8 cellular contexts compared by ENCODE assay signal in the genomic region with DNA sequence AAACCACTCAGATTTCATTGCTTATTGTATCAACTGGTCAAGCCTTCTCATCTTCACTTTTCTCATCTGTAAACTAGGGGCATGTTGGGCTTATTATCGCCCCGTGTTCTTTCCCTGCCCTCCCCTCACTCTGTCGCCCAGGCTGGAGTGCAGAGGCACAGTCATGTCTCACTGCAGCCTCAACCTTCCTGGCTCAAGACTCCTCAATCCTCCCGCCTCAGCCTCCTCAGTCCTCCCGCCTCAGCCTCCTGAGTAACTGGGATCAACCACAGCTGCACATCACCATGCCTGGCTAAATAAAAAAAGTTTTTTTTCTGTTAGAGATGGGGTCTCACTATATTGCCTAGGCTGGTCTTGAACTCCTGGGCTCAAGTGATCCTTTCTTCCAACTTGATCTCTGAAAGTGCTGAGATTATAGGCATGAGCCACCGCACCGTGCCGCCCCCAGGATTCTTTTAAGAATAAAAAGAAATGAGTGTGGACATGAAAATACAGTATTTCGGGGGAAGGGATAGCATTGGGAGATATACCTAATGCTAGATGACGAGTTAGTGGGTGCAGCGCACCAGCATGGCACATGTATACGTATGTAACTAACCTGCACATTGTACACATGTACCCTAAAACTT. TPM values are rescaled to one million over a fixed set of nuclear protein-coding genes. Genes with fewer than 3 reads are reported as not detected.
DNase-seq lines count a peak whose midpoint lies in the region; ATAC-seq, FAIRE-seq and TF ChIP-seq lines count a peak whose summit lies in the region.

No MANE protein-coding gene starts in this region.

- peaks cover 28% of the 10 kb centered on the region for H4K20me1 ChIP-seq in HepG2 (ENCODE audit: insufficient read depth, low read length)

- H3K36me3 Mint-ChIP-seq in activated naive CD4-positive, alpha-beta T cell treated with anti-CD3 and anti-CD28 coated beads, Interleukin-2, amount 10 ng/mL, durations not matched to agents 7 days and 5 days, result peaks cover 50% of the 10 kb centered on the region

- H3K4me1 Mint-ChIP-seq in activated naive CD4-positive, alpha-beta T cell treated with anti-CD3 and anti-CD28 coated beads, Interleukin-2, amount 10 ng/mL, durations not matched to agents 7 days and 5 days, result peaks cover 50% of the 10 kb centered on the region

- POLR2A ChIA-PET in HepG2 (lab: Yijun Ruan, JAX), result no interaction called here

- BruUV-seq in HepG2 (replicated peaks; lab: Mats Ljungman, UMichigan), result no TSS peak

- H3K9ac ChIP-seq in adipocyte (ENCODE audit: low read length) (peak overlapping the region; percentile 93), HepG2 (ENCODE audit: insufficient read depth, low read depth, low read length) (peak overlapping the region; percentile 97)

- H3K27me3 ChIP-seq in adipocyte (replicated peaks; ENCODE audit: control insufficient read depth, insufficient read depth, low read length) (no peaks in the 10 kb centered on the region), HepG2 (ENCODE audit: control insufficient read depth in 1 of 2, insufficient read depth in 2 of 2, low read length in 2 of 2) (no peaks in the 10 kb centered on the region), tibial artery (no peaks in the 10 kb centered on the region)

- peak overlapping the region; percentile 97 for H3K4me3 Mint-ChIP-seq in activated naive CD4-positive, alpha-beta T cell treated with anti-CD3 and anti-CD28 coated beads, Interleukin-2, amount 10 ng/mL, durations not matched to agents 7 days and 5 days

- no peaks in the 10 kb centered on the region for H3K9me3 ChIP-seq in adipocyte (ENCODE audit: control insufficient read depth, low read length)
- H3K9me3 ChIP-seq in HepG2 (ENCODE audit: low read length), result no peaks in the 10 kb centered on the region
- H3K9me3 ChIP-seq in tibial artery, result no peaks in the 10 kb centered on the region

- no peak for TF ChIP-seq EP300 in HepG2 (IDR thresholded peaks at IDR 0.05; ENCODE audit: low read depth in 2 of 2, low read length in 2 of 2)
- no peak for TF ChIP-seq EP300 in HepG2 (CRISPR knock-in tag; IDR thresholded peaks at IDR 0.05; ENCODE audit: borderline replicate concordance)

- CTCF ChIA-PET in activated naive CD4-positive, alpha-beta T cell treated with anti-CD3 and anti-CD28 coated beads, Interleukin-2, amount 10 ng/mL, durations not matched to agents 7 days and 5 days (lab: Charles Lee), result interaction anchor here (0.7 kb wide), 1 partner anchor 950 kb away, joined by 3 read pairs; no protein-coding TSS in a partner anchor
- CTCF ChIA-PET in HepG2 (lab: Yijun Ruan, JAX; ENCODE audit: low intra/inter-chr PET ratio, low total read pairs), result no interaction called here

- ATAC-seq in HepG2 (no peak), HG02938 (IDR thresholded peaks at IDR 0.05; ENCODE audit: unreplicated experiment) (no peak)

- peaks cover 67% of the 10 kb centered on the region for H3K79me2 ChIP-seq in HepG2 (ENCODE audit: insufficient read depth, low read length)

- H3K4me2 ChIP-seq in HepG2 (ENCODE audit: low read depth, low read length), result peak overlapping the region; percentile 73

- DNase-seq in activated naive CD4-positive, alpha-beta T cell treated with anti-CD3 and anti-CD28 coated beads, Interleukin-2, amount 10 ng/mL, durations not matched to agents 7 days and 5 days, result no peak
- no peak for DNase-seq in activated naive CD4-positive, alpha-beta T cell (lab: John Stamatoyannopoulos, UW)
- DNase-seq in adipocyte (ENCODE audit: low read depth), result no peak
- no peak for DNase-seq in HepG2 (ENCODE audit: low spot score)
- DNase-seq in tibial artery, result no peak
- no peak for DNase-seq in GM20000 (ENCODE audit: low spot score)
- DNase-seq in pons (ENCODE audit: low spot score), result no peak

- no peak for TF ChIP-seq RAD21 in HepG2 (CRISPR knock-in tag; IDR thresholded peaks at IDR 0.05)

- TF ChIP-seq CTCF in HepG2 (CRISPR knock-in tag; IDR thresholded peaks at IDR 0.05) (no peak), tibial artery (IDR thresholded peaks at IDR 0.05) (no peak), GM20000 (IDR thresholded peaks at IDR 0.05; ENCODE audit: extremely low read depth, missing control alignments) (no peak)

- H3K27me3 Mint-ChIP-seq in activated naive CD4-positive, alpha-beta T cell treated with anti-CD3 and anti-CD28 coated beads, Interleukin-2, amount 10 ng/mL, durations not matched to agents 7 days and 5 days, result no peaks in the 10 kb centered on the region

- in situ Hi-C loops in HepG2 (cut with HindIII; ENCODE audit: extremely low pct_ligation_motif_present, low pct_unique_long_range_greater_than_20kb), result no loop called here

- H3K4me1 ChIP-seq in adipocyte (ENCODE audit: control insufficient read depth, insufficient read depth, low read length) (peaks cover 52% of the 10 kb centered on the region), HepG2 (ENCODE audit: insufficient read depth, low read length) (peaks cover 51% of the 10 kb centered on the region), tibial artery (peaks cover 0 to 64% (median 41%) of the 10 kb centered on the region in 4 donors)

- H3K4me3 ChIP-seq in adipocyte (ENCODE audit: low read length) (peak overlapping the region; percentile 95), HepG2 (replicated peaks in 1 of 3; ENCODE audit: insufficient read depth in 1 of 3, low read depth in 2 of 3, low read length in 3 of 3) (peak overlapping the region; percentile 93 to 98 (median 96)), tibial artery (peak overlapping the region; percentile 82 to 88)

- intact Hi-C loops in HepG2 (cut with micrococcal nuclease; ENCODE audit: unreplicated experiment) (no loop called here), tibial artery (cut with DNase I; ENCODE audit: low total_unique reads) (no loop called here)

- H2AFZ ChIP-seq in HepG2 (ENCODE audit: low read length), result no peak overlapping the region

- peak overlapping the region; percentile 94 for H3K27ac Mint-ChIP-seq in activated naive CD4-positive, alpha-beta T cell treated with anti-CD3 and anti-CD28 coated beads, Interleukin-2, amount 10 ng/mL, durations not matched to agents 7 days and 5 days

- H3K27ac ChIP-seq in HepG2 (ENCODE audit: extremely low read length, insufficient read depth, low read length) (no peak overlapping the region), tibial artery (peak overlapping the region; percentile 79 to 98)

- no peaks in the 10 kb centered on the region for H3K9me3 Mint-ChIP-seq in activated naive CD4-positive, alpha-beta T cell treated with anti-CD3 and anti-CD28 coated beads, Interleukin-2, amount 10 ng/mL, durations not matched to agents 7 days and 5 days

- WGBS in HepG2 (ENCODE audit: low lambda C conversion rate), result 77% methylated on average over 12 of the region's 12 CpGs

- peaks cover 17% of the 10 kb centered on the region for H3K36me3 ChIP-seq in adipocyte (ENCODE audit: control insufficient read depth, insufficient read depth, low read length, severe bottlenecking)
- H3K36me3 ChIP-seq in HepG2 (replicated peaks in 1 of 2; ENCODE audit: control insufficient read depth in 1 of 2, insufficient read depth in 2 of 2, low read length in 2 of 2), result peaks cover 4 to 19% of the 10 kb centered on the region in 2 experiments; a peak in 4 of 5 replicates
- peaks cover 2 to 5% (median 3%) of the 10 kb centered on the region in 3 donors for H3K36me3 ChIP-seq in tibial artery

- no peak for TF ChIP-seq POLR2A in HepG2 (IDR thresholded peaks at IDR 0.05; ENCODE audit: insufficient read depth in 1 of 2, low read depth in 2 of 2, low read length in 2 of 2)

- FAIRE-seq in HepG2 (lab: Jason Lieb, UNC), result no peak

RNA-seq across cellular contexts. Expression of gene MAML1, which starts 2.0 kb away (rescaled TPM):
- total RNA-seq in HepG2 (2016; rRNA removed; fragmentation: Illumina TruSeq; extraction: Trizol), result 10.0 and 12.1 TPM in 2 replicates
- 2.6 and 4.2 TPM in 2 replicates for total RNA-seq in HepG2 (2016; cell fraction: cytosol; rRNA removed; fragmentation: Illumina TruSeq; extraction: Trizol; ENCODE audit: low read depth)
- 9.9 and 10.9 TPM in 2 replicates for total RNA-seq in HepG2 (2016; cell fraction: insoluble cytoplasmic fraction; rRNA removed; fragmentation: Illumina TruSeq; extraction: Trizol)
- total RNA-seq in HepG2 (2016; cell fraction: membrane; rRNA removed; fragmentation: Illumina TruSeq; extraction: Trizol), result 7.3 and 7.7 TPM in 2 replicates
- total RNA-seq in HepG2 (2016; cell fraction: nucleus; rRNA removed; fragmentation: Illumina TruSeq; extraction: Trizol), result 11.4 and 13.3 TPM in 2 replicates
- polyA plus RNA-seq in HepG2 (2011; rRNA removed), result 9.5 and 10.8 TPM in 2 replicates
- 4.7 and 5.1 TPM in 2 replicates for polyA plus RNA-seq in HepG2 (2011; cell fraction: cytosol; rRNA removed)
- 13.9 and 19.7 TPM in 2 replicates for polyA plus RNA-seq in HepG2 (2011; cell fraction: nucleus; rRNA removed)
- 14.7 and 16.0 TPM in 2 replicates for polyA plus RNA-seq in HepG2 (2012)
- 0.51 and 0.53 TPM in 2 replicates for polyA plus RNA-seq in HepG2 (2016; cell fraction: cytosol; fragmentation: Illumina TruSeq; extraction: Trizol; ENCODE audit: low read depth)
- 13.3 and 16.9 TPM in 2 replicates for polyA plus RNA-seq in HepG2 (2016; cell fraction: insoluble cytoplasmic fraction; fragmentation: Illumina TruSeq; extraction: Trizol; ENCODE audit: low read depth)
- 3.4 and 3.7 TPM in 2 replicates for polyA plus RNA-seq in HepG2 (2016; cell fraction: membrane; fragmentation: Illumina TruSeq; extraction: Trizol; ENCODE audit: low read depth)
- polyA plus RNA-seq in HepG2 (2016; cell fraction: nucleus; fragmentation: Illumina TruSeq; extraction: Trizol; ENCODE audit: insufficient read depth, low read depth), result 17.9 and 20.0 TPM in 2 replicates
- polyA minus RNA-seq in HepG2 (2011; rRNA and poly(A)+ RNA removed; ENCODE audit: low replicate concordance), result 10.5 TPM in 2 replicates
- polyA minus RNA-seq in HepG2 (2011; cell fraction: cytosol; rRNA and poly(A)+ RNA removed), result 7.9 and 8.1 TPM in 2 replicates
- 12.1 and 12.2 TPM in 2 replicates for polyA minus RNA-seq in HepG2 (2011; cell fraction: nucleus; rRNA and poly(A)+ RNA removed)

RNA-seq across cellular contexts. Expression of gene CANX, which starts 35.9 kb away (rescaled TPM):
- total RNA-seq in HepG2 (2016; rRNA removed; fragmentation: Illumina TruSeq; extraction: Trizol), result 438 and 680 TPM in 2 replicates
- 100 and 107 TPM in 2 replicates for total RNA-seq in HepG2 (2016; cell fraction: cytosol; rRNA removed; fragmentation: Illumina TruSeq; extraction: Trizol; ENCODE audit: low read depth)
- total RNA-seq in HepG2 (2016; cell fraction: insoluble cytoplasmic fraction; rRNA removed; fragmentation: Illumina TruSeq; extraction: Trizol), result 421 and 674 TPM in 2 replicates
- 148 and 188 TPM in 2 replicates for total RNA-seq in HepG2 (2016; cell fraction: membrane; rRNA removed; fragmentation: Illumina TruSeq; extraction: Trizol)
- 471 and 534 TPM in 2 replicates for total RNA-seq in HepG2 (2016; cell fraction: nucleus; rRNA removed; fragmentation: Illumina TruSeq; extraction: Trizol)
- 477 and 480 TPM in 2 replicates for polyA plus RNA-seq in HepG2 (2011; rRNA removed)
- polyA plus RNA-seq in HepG2 (2011; cell fraction: cytosol; rRNA removed), result 184 and 191 TPM in 2 replicates
- 51.4 and 85.1 TPM in 2 replicates for polyA plus RNA-seq in HepG2 (2011; cell fraction: nucleus; rRNA removed)
- 598 and 627 TPM in 2 replicates for polyA plus RNA-seq in HepG2 (2012)
- 17.9 and 20.7 TPM in 2 replicates for polyA plus RNA-seq in HepG2 (2016; cell fraction: cytosol; fragmentation: Illumina TruSeq; extraction: Trizol; ENCODE audit: low read depth)
- 280 and 284 TPM in 2 replicates for polyA plus RNA-seq in HepG2 (2016; cell fraction: insoluble cytoplasmic fraction; fragmentation: Illumina TruSeq; extraction: Trizol; ENCODE audit: low read depth)
- polyA plus RNA-seq in HepG2 (2016; cell fraction: membrane; fragmentation: Illumina TruSeq; extraction: Trizol; ENCODE audit: low read depth), result 61.6 and 80.1 TPM in 2 replicates
- 489 and 507 TPM in 2 replicates for polyA plus RNA-seq in HepG2 (2016; cell fraction: nucleus; fragmentation: Illumina TruSeq; extraction: Trizol; ENCODE audit: insufficient read depth, low read depth)
- 2,329 and 2,779 TPM in 2 replicates for polyA minus RNA-seq in HepG2 (2011; rRNA and poly(A)+ RNA removed; ENCODE audit: low replicate concordance)
- 523 and 799 TPM in 2 replicates for polyA minus RNA-seq in HepG2 (2011; cell fraction: cytosol; rRNA and poly(A)+ RNA removed)
- 208 and 359 TPM in 2 replicates for polyA minus RNA-seq in HepG2 (2011; cell fraction: nucleus; rRNA and poly(A)+ RNA removed)

RNA-seq across cellular contexts. Expression of gene CBY3, which starts 53.8 kb away (rescaled TPM):
- not detected in 2 replicates for total RNA-seq in HepG2 (2016; rRNA removed; fragmentation: Illumina TruSeq; extraction: Trizol)
- total RNA-seq in HepG2 (2016; cell fraction: cytosol; rRNA removed; fragmentation: Illumina TruSeq; extraction: Trizol; ENCODE audit: low read depth), result not detected in 2 replicates
- not detected in 2 replicates for total RNA-seq in HepG2 (2016; cell fraction: insoluble cytoplasmic fraction; rRNA removed; fragmentation: Illumina TruSeq; extraction: Trizol)
- not detected in 2 replicates for total RNA-seq in HepG2 (2016; cell fraction: membrane; rRNA removed; fragmentation: Illumina TruSeq; extraction: Trizol)
- total RNA-seq in HepG2 (2016; cell fraction: nucleus; rRNA removed; fragmentation: Illumina TruSeq; extraction: Trizol), result not detected in 2 replicates
- polyA plus RNA-seq in HepG2 (2011; rRNA removed), result not detected in 2 replicates
- not detected in 2 replicates for polyA plus RNA-seq in HepG2 (2011; cell fraction: cytosol; rRNA removed)
- not detected in 2 replicates for polyA plus RNA-seq in HepG2 (2011; cell fraction: nucleus; rRNA removed)
- not detected in 2 replicates for polyA plus RNA-seq in HepG2 (2012)
- not detected in 2 replicates for polyA plus RNA-seq in HepG2 (2016; cell fraction: cytosol; fragmentation: Illumina TruSeq; extraction: Trizol; ENCODE audit: low read depth)
- not detected in 2 replicates for polyA plus RNA-seq in HepG2 (2016; cell fraction: insoluble cytoplasmic fraction; fragmentation: Illumina TruSeq; extraction: Trizol; ENCODE audit: low read depth)
- polyA plus RNA-seq in HepG2 (2016; cell fraction: membrane; fragmentation: Illumina TruSeq; extraction: Trizol; ENCODE audit: low read depth), result not detected in 2 replicates
- polyA plus RNA-seq in HepG2 (2016; cell fraction: nucleus; fragmentation: Illumina TruSeq; extraction: Trizol; ENCODE audit: insufficient read depth, low read depth), result not detected in 2 replicates
- polyA minus RNA-seq in HepG2 (2011; rRNA and poly(A)+ RNA removed; ENCODE audit: low replicate concordance), result not detected in 2 replicates
- polyA minus RNA-seq in HepG2 (2011; cell fraction: cytosol; rRNA and poly(A)+ RNA removed), result not detected in 2 replicates
- not detected in 2 replicates for polyA minus RNA-seq in HepG2 (2011; cell fraction: nucleus; rRNA and poly(A)+ RNA removed)

RNA-seq across cellular contexts. Expression of gene LTC4S, which starts 59.1 kb away (rescaled TPM):
- 0.35 TPM in 1 of 2 replicates, not detected in the other for total RNA-seq in HepG2 (2016; rRNA removed; fragmentation: Illumina TruSeq; extraction: Trizol)
- not detected in 2 replicates for total RNA-seq in HepG2 (2016; cell fraction: cytosol; rRNA removed; fragmentation: Illumina TruSeq; extraction: Trizol; ENCODE audit: low read depth)
- total RNA-seq in HepG2 (2016; cell fraction: insoluble cytoplasmic fraction; rRNA removed; fragmentation: Illumina TruSeq; extraction: Trizol), result 0.30 TPM in 1 of 2 replicates, not detected in the other
- not detected in 2 replicates for total RNA-seq in HepG2 (2016; cell fraction: membrane; rRNA removed; fragmentation: Illumina TruSeq; extraction: Trizol)
- total RNA-seq in HepG2 (2016; cell fraction: nucleus; rRNA removed; fragmentation: Illumina TruSeq; extraction: Trizol), result 0.56 TPM in 1 of 2 replicates, not detected in the other
- polyA plus RNA-seq in HepG2 (2011; rRNA removed), result not detected in 2 replicates
- not detected in 2 replicates for polyA plus RNA-seq in HepG2 (2011; cell fraction: cytosol; rRNA removed)
- 0.78 and 0.82 TPM in 2 replicates for polyA plus RNA-seq in HepG2 (2011; cell fraction: nucleus; rRNA removed)
- not detected in 2 replicates for polyA plus RNA-seq in HepG2 (2012)
- not detected in 2 replicates for polyA plus RNA-seq in HepG2 (2016; cell fraction: cytosol; fragmentation: Illumina TruSeq; extraction: Trizol; ENCODE audit: low read depth)
- polyA plus RNA-seq in HepG2 (2016; cell fraction: insoluble cytoplasmic fraction; fragmentation: Illumina TruSeq; extraction: Trizol; ENCODE audit: low read depth), result not detected in 2 replicates
- polyA plus RNA-seq in HepG2 (2016; cell fraction: membrane; fragmentation: Illumina TruSeq; extraction: Trizol; ENCODE audit: low read depth), result not detected in 2 replicates
- polyA plus RNA-seq in HepG2 (2016; cell fraction: nucleus; fragmentation: Illumina TruSeq; extraction: Trizol; ENCODE audit: insufficient read depth, low read depth), result 0.91 and 1.1 TPM in 2 replicates
- polyA minus RNA-seq in HepG2 (2011; rRNA and poly(A)+ RNA removed; ENCODE audit: low replicate concordance), result 0.44 and 0.47 TPM in 2 replicates
- polyA minus RNA-seq in HepG2 (2011; cell fraction: cytosol; rRNA and poly(A)+ RNA removed), result not detected in 2 replicates
- not detected in 2 replicates for polyA minus RNA-seq in HepG2 (2011; cell fraction: nucleus; rRNA and poly(A)+ RNA removed)
